ENCODE assay signal across 24 cellular contexts in the genomic region with DNA sequence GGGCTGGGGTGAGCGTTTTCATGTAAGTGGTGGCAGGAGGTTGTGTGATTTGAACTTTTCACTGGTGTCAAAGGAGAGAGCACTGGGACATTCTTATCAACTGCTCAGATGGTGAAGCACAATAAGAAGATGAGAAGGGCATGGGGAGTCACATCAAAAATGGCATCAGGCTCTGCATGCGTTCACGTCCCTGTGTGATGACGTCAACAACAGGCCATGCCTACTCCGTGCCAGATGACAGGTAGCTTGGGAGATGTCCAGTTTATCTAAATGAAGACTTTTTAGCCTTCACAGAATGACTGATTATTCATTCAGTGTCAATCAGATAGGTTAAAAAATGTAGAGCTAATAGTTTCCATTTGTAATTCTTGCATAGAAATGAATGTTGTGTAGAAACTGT.
"Had no signal": no experiment of that assay in that cellular context is flagged by ENCODE, and none has a peak within 500 bp of the region (broad histone marks: within the 10 kb centered on the region; RNA-seq: fewer than 3 reads in every experiment).

No MANE protein-coding gene starts in this region.

- H3K79me2 ChIP-seq: hepatocyte had no signal

- H3K27me3 ChIP-seq: hepatocyte, pancreas, sigmoid colon, spleen, tibial artery, upper lobe of right lung, uterus had no signal

- H3K36me3 ChIP-seq: left ventricle myocardium inferior, pancreas, prostate gland, sigmoid colon, spleen, tibial artery, upper lobe of right lung, uterus had no signal

- H3K36me3 Mint-ChIP-seq: memory B cell; naive thymus-derived CD4-positive, alpha-beta T cell; stimulated activated effector memory CD8-positive, alpha-beta T cell treated with anti-CD3 and anti-CD28 coated beads, Interleukin-12 subunit alpha, Interleukin-12 subunit beta, amount 100 ng/mL, for 72 hours had no signal

- H3K4me2 ChIP-seq: hepatocyte had no signal

- DNase-seq: islet precursor cell; left ventricle myocardium inferior; midbrain; mucosa of descending colon; naive thymus-derived CD4-positive, alpha-beta T cell; nucleus accumbens; pancreas; retina; right cardiac atrium; sigmoid colon; small intestine; spleen; stimulated activated CD4-positive, alpha-beta T cell treated with anti-CD3 and anti-CD28 coated beads, Interleukin-4, amount 100 ng/mL, for 24 hours; stimulated activated naive CD4-positive, alpha-beta T cell; tibial artery; upper lobe of right lung; uterus had no signal

- H3K4me1 Mint-ChIP-seq: memory B cell; naive thymus-derived CD4-positive, alpha-beta T cell; stimulated activated effector memory CD8-positive, alpha-beta T cell treated with anti-CD3 and anti-CD28 coated beads, Interleukin-12 subunit alpha, Interleukin-12 subunit beta, amount 100 ng/mL, for 72 hours had no signal

- H3K4me3 ChIP-seq: hepatocyte, left ventricle myocardium inferior, lung, mucosa of descending colon, pancreas, prostate gland, sigmoid colon, spleen, tibial artery, upper lobe of right lung, uterus had no signal

- ATAC-seq: mucosa of descending colon; naive thymus-derived CD4-positive, alpha-beta T cell; natural killer cell treated with Interleukin-12 subunit alpha and Interleukin-12 subunit beta and Interleukin-15 and Interleukin-18, amount 100 ng/mL, for 72 hours; pancreas; right cardiac atrium; stimulated activated effector memory CD8-positive, alpha-beta T cell treated with anti-CD3 and anti-CD28 coated beads, Interleukin-12 subunit alpha, Interleukin-12 subunit beta, amount 100 ng/mL, for 72 hours; upper lobe of right lung had no signal

- H3K27me3 Mint-ChIP-seq: memory B cell; naive thymus-derived CD4-positive, alpha-beta T cell; natural killer cell treated with Interleukin-12 subunit alpha and Interleukin-12 subunit beta and Interleukin-15 and Interleukin-18, amount 100 ng/mL, for 72 hours; stimulated activated naive CD8-positive, alpha-beta T cell treated with anti-CD3 and anti-CD28 coated beads, Interleukin-15, Interleukin-2, amounts not matched to agents 100 ng/mL and 50 ng/mL, for 24 hours had no signal

- H3K9me3 ChIP-seq: left ventricle myocardium inferior, mucosa of descending colon, pancreas, prostate gland, sigmoid colon, spleen, tibial artery, upper lobe of right lung, uterus had no signal

- H3K4me1 ChIP-seq: left ventricle myocardium inferior, pancreas, prostate gland, spleen, tibial artery, upper lobe of right lung, uterus had no signal

- H3K27ac Mint-ChIP-seq: memory B cell; naive thymus-derived CD4-positive, alpha-beta T cell; natural killer cell treated with Interleukin-12 subunit alpha and Interleukin-12 subunit beta and Interleukin-15 and Interleukin-18, amount 100 ng/mL, for 72 hours; stimulated activated effector memory CD8-positive, alpha-beta T cell treated with anti-CD3 and anti-CD28 coated beads, Interleukin-12 subunit alpha, Interleukin-12 subunit beta, amount 100 ng/mL, for 72 hours; stimulated activated naive CD8-positive, alpha-beta T cell treated with anti-CD3 and anti-CD28 coated beads, Interleukin-15, Interleukin-2, amounts not matched to agents 100 ng/mL and 50 ng/mL, for 24 hours had no signal

- H3K27ac ChIP-seq: hepatocyte, left ventricle myocardium inferior, pancreas, prostate gland, sigmoid colon, spleen, tibial artery, upper lobe of right lung, uterus had no signal

- FAIRE-seq: pancreas, small intestine had no signal

- H2AFZ ChIP-seq: hepatocyte had no signal

- H3K4me3 Mint-ChIP-seq: memory B cell; naive thymus-derived CD4-positive, alpha-beta T cell; natural killer cell treated with Interleukin-12 subunit alpha and Interleukin-12 subunit beta and Interleukin-15 and Interleukin-18, amount 100 ng/mL, for 72 hours; stimulated activated effector memory CD8-positive, alpha-beta T cell treated with anti-CD3 and anti-CD28 coated beads, Interleukin-12 subunit alpha, Interleukin-12 subunit beta, amount 100 ng/mL, for 72 hours; stimulated activated naive CD8-positive, alpha-beta T cell treated with anti-CD3 and anti-CD28 coated beads, Interleukin-15, Interleukin-2, amounts not matched to agents 100 ng/mL and 50 ng/mL, for 24 hours had no signal
